8 cellular contexts compared by ENCODE assay signal in the genomic region with DNA sequence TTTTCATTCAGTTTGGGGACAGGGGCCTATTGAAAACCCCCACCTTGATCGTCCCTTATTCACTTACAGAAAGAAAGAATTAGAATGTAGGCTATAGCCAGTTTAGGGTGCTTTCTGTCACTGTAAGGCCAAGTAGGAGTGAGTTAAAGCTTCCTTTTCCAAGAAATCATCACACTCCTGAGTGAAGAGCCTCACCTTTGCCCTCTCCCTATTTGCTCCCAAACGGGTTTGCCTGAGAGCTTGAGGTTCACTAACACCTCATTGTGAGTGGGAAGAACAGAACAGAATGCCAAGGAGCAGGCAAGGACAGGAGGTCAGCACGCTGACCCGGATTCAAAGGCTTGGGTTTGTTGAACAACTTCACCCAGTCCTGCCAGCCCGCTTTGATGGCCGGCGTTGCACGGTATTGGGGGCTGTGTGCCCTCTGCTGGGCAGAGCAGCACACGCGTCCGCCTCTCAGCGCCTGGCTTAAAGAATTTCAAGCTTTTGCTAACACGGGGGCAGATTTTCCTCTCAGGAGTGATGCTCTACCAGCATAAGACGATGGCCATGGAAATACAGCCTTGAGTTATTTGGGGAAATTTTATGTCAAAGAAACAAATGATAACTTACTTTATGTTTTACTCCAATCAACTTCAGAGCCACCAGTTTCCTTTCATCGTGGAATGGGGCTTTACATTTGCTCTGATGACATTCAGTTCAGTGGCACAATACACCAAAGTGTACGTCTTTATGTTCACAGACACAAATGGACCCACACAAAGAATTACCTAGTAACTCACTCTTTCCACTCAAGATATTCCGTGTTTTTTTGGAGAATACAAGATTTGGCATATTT.
DNase-seq lines count a peak whose midpoint lies in the region; ATAC-seq and TF ChIP-seq lines count a peak whose summit lies in the region.

No MANE protein-coding gene starts in this region.

- CTCF ChIA-PET in AG04449 (lab: Yijun Ruan, JAX): interaction anchor here (0.6 to 2.0 kb wide), 4 partner anchors 12 to 372 kb away, joined by 3 to 18 read pairs (median 4); no protein-coding TSS in a partner anchor

- ATAC-seq in HG02763 (IDR thresholded peaks at IDR 0.05; ENCODE audit: unreplicated experiment): peak; percentile 80

- H3K4me1 ChIP-seq in tibial nerve: no peaks in the 10 kb centered on the region

- no peak overlapping the region for H3K4me3 ChIP-seq in AG04449 (ENCODE audit: low read depth, low read length)
- H3K4me3 ChIP-seq in tibial nerve: no peak overlapping the region

- no peaks in the 10 kb centered on the region for H3K27me3 ChIP-seq in tibial nerve

- no peaks in the 10 kb centered on the region for H3K9me3 ChIP-seq in tibial nerve

- TF ChIP-seq POLR2A in tibial nerve (IDR thresholded peaks at IDR 0.05): no peak

- H3K36me3 ChIP-seq in tibial nerve: no peaks in the 10 kb centered on the region

- POLR2A ChIA-PET in AG04449 (lab: Yijun Ruan, JAX): no interaction called here

- TF ChIP-seq EP300 in tibial nerve (IDR thresholded peaks at IDR 0.05): no peak

- no peak overlapping the region for H3K27ac ChIP-seq in tibial nerve

- peak; percentile 60 for TF ChIP-seq CTCF in AG04449 (IDR thresholded peaks at IDR 0.05; ENCODE audit: insufficient read depth, low read length, missing control alignments)
- peak; percentile 76 for TF ChIP-seq CTCF in GM12874 (IDR thresholded peaks at IDR 0.05; ENCODE audit: insufficient read depth, low read depth, low read length)
- peak; percentile 21 to 52 (median 48) for TF ChIP-seq CTCF in tibial nerve (IDR thresholded peaks at IDR 0.05)

- DNase-seq in AG04449 (ENCODE audit: low read depth, low spot score) (no peak), NCI-H69 (lab: John Stamatoyannopoulos, UW) (peak; percentile 39), dermis blood vessel endothelial cell (peak; percentile 72), medulla oblongata (ENCODE audit: extremely low spot score) (peak; percentile 78), tibial nerve (ENCODE audit: low spot score in 2 of 2) (peak; percentile 14 to 24)
- no peak for DNase-seq in stimulated activated naive CD4-positive, alpha-beta T cell (lab: John Stamatoyannopoulos, UW)

- 25 to 29% methylated on average over 16 to 17 of the region's 17 CpGs for WGBS in tibial nerve, 2 donors

Comparison
In these comparisons a context has a peak if more than half of its experiments do, and no peak if none do; other contexts are left out.
1. DNase-seq: peak in NCI-H69 (single experiment), dermis blood vessel endothelial cell (single experiment), medulla oblongata (single experiment) and tibial nerve (2 of 2); none in AG04449 (single experiment) and stimulated activated naive CD4-positive, alpha-beta T cell (0 of 6).
2. Peak in every context shown above with its lines, with median percentiles within 50 percentile points of each other: CTCF ChIP-seq.